1 cellular context compared by ENCODE assay signal in genomic region chr17:34840758-34841157, GRCh38.
TF ChIP-seq lines count a peak whose summit lies in the region.

No MANE protein-coding gene starts in this region.

TF ChIP-seq in H1, 55 proteins besides CTCF, POLR2A, EP300 and RAD21:
- no peak for TF ChIP-seq YY1 (IDR thresholded peaks at IDR 0.05; ENCODE audit: low read depth, low read length)
- TF ChIP-seq ASH2L (IDR thresholded peaks at IDR 0.05; ENCODE audit: low read length): no peak
- no peak for TF ChIP-seq TCF12 (IDR thresholded peaks at IDR 0.05; ENCODE audit: low read depth, low read length)
- no peak for TF ChIP-seq TAF1 (IDR thresholded peaks at IDR 0.05; ENCODE audit: low read depth, low read length)
- TF ChIP-seq SUZ12 (IDR thresholded peaks at IDR 0.05; ENCODE audit: low read length): no peak
- no peak for TF ChIP-seq GTF2F1 (IDR thresholded peaks at IDR 0.05; ENCODE audit: borderline replicate concordance, low read depth, low read length)
- TF ChIP-seq JUND (IDR thresholded peaks at IDR 0.05; ENCODE audit: low read length): no peak
- TF ChIP-seq TAF7 (optimal IDR thresholded peaks at IDR 0.05; ENCODE audit: borderline replicate concordance, low read depth, low read length): no peak
- TF ChIP-seq NANOG (IDR thresholded peaks at IDR 0.05; ENCODE audit: insufficient read depth, low read depth, low read length, poor library complexity, severe bottlenecking): no peak
- no peak for TF ChIP-seq TEAD4 (IDR thresholded peaks at IDR 0.05; ENCODE audit: low read depth, low read length)
- no peak for TF ChIP-seq ATF3 (IDR thresholded peaks at IDR 0.05; ENCODE audit: insufficient read depth, low read depth, low read length)
- TF ChIP-seq CHD7 (IDR thresholded peaks at IDR 0.05; ENCODE audit: insufficient replicate concordance, low read length): no peak
- no peak for TF ChIP-seq CHD1 (IDR thresholded peaks at IDR 0.05; ENCODE audit: low read depth, low read length)
- TF ChIP-seq E2F6 (IDR thresholded peaks at IDR 0.05): no peak
- TF ChIP-seq SIRT6 (IDR thresholded peaks at IDR 0.05; ENCODE audit: low read length): no peak
- TF ChIP-seq NRF1 (IDR thresholded peaks at IDR 0.05; ENCODE audit: low read depth, low read length): no peak
- no peak for TF ChIP-seq BACH1 (IDR thresholded peaks at IDR 0.05; ENCODE audit: low read length)
- TF ChIP-seq BCL11A (IDR thresholded peaks at IDR 0.05; ENCODE audit: low read depth in 2 of 2, low read length in 2 of 2): no peak
